1 cellular context compared by ENCODE assay signal in the genomic region with DNA sequence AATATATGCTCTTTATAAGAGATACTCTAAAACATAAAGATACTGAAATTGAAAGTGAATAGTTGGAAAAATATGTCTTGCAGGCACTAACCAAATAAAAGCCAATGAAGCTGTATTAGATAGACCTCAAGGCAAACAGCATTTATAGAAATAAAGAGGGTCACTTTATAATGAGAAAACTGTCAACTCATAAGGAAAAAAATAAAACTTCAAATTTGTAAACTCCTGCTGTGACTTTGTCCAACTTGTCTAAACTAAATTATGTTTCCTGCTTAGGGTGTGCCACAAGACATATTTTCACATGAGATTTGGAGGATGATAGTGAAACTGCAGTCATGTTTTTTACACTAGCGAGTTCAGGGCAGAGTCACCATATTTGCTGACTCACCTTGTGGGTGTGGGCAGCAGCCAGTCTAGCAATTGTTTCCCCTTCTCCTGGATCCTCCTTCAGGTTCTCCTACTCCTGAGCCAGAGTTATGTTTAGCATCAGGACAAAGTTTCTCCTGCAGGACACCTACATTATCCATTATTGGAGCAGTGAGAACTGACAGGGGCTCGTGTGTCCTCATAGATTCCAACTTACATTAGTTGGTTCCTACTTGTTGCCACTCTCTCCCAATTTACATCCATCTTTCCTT.
TF ChIP-seq lines count a peak whose summit lies in the region.

No MANE protein-coding gene starts in this region.

TF ChIP-seq in GM12878, 131 proteins besides CTCF, POLR2A, EP300 and RAD21 (continued from another document):
- TF ChIP-seq, protein P1, sequence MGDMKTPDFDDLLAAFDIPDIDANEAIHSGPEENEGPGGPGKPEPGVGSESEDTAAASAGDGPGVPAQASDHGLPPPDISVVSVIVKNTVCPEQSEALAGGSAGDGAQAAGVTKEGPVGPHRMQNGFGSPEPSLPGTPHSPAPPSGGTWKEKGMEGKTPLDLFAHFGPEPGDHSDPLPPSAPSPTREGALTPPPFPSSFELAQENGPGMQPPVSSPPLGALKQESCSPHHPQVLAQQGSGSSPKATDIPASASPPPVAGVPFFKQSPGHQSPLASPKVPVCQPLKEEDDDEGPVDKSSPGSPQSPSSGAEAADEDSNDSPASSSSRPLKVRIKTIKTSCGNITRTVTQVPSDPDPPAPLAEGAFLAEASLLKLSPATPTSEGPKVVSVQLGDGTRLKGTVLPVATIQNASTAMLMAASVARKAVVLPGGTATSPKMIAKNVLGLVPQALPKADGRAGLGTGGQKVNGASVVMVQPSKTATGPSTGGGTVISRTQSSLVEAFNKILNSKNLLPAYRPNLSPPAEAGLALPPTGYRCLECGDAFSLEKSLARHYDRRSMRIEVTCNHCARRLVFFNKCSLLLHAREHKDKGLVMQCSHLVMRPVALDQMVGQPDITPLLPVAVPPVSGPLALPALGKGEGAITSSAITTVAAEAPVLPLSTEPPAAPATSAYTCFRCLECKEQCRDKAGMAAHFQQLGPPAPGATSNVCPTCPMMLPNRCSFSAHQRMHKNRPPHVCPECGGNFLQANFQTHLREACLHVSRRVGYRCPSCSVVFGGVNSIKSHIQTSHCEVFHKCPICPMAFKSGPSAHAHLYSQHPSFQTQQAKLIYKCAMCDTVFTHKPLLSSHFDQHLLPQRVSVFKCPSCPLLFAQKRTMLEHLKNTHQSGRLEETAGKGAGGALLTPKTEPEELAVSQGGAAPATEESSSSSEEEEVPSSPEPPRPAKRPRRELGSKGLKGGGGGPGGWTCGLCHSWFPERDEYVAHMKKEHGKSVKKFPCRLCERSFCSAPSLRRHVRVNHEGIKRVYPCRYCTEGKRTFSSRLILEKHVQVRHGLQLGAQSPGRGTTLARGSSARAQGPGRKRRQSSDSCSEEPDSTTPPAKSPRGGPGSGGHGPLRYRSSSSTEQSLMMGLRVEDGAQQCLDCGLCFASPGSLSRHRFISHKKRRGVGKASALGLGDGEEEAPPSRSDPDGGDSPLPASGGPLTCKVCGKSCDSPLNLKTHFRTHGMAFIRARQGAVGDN (IDR thresholded peaks at IDR 0.05) = 0 out of 2 replicates have a peak, but pooled peaks have one; percentile 20
- TF ChIP-seq, protein P2, sequence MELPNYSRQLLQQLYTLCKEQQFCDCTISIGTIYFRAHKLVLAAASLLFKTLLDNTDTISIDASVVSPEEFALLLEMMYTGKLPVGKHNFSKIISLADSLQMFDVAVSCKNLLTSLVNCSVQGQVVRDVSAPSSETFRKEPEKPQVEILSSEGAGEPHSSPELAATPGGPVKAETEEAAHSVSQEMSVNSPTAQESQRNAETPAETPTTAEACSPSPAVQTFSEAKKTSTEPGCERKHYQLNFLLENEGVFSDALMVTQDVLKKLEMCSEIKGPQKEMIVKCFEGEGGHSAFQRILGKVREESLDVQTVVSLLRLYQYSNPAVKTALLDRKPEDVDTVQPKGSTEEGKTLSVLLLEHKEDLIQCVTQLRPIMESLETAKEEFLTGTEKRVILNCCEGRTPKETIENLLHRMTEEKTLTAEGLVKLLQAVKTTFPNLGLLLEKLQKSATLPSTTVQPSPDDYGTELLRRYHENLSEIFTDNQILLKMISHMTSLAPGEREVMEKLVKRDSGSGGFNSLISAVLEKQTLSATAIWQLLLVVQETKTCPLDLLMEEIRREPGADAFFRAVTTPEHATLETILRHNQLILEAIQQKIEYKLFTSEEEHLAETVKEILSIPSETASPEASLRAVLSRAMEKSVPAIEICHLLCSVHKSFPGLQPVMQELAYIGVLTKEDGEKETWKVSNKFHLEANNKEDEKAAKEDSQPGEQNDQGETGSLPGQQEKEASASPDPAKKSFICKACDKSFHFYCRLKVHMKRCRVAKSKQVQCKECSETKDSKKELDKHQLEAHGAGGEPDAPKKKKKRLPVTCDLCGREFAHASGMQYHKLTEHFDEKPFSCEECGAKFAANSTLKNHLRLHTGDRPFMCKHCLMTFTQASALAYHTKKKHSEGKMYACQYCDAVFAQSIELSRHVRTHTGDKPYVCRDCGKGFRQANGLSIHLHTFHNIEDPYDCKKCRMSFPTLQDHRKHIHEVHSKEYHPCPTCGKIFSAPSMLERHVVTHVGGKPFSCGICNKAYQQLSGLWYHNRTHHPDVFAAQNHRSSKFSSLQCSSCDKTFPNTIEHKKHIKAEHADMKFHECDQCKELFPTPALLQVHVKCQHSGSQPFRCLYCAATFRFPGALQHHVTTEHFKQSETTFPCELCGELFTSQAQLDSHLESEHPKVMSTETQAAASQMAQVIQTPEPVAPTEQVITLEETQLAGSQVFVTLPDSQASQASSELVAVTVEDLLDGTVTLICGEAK (IDR thresholded peaks at IDR 0.05; ENCODE audit: borderline replicate concordance) = no peak
- TF ChIP-seq TAF1 (IDR thresholded peaks at IDR 0.05; ENCODE audit: borderline replicate concordance, low read depth, low read length) (peak; percentile 16; the same call in 1 of the 2 replicates), MTA3 (IDR thresholded peaks at IDR 0.05; ENCODE audit: borderline replicate concordance, low read length) (no peak), YY1 (IDR thresholded peaks at IDR 0.05; ENCODE audit: low read depth, low read length) (0 out of 2 replicates have a peak, but pooled peaks have one; percentile 65), MEF2B (IDR thresholded peaks at IDR 0.05; ENCODE audit: partially characterized antibody, poor library complexity, severe bottlenecking) (no peak), EED (IDR thresholded peaks at IDR 0.05; ENCODE audit: low read depth) (0 out of 2 replicates have a peak, but pooled peaks have one; percentile 28), RCOR1 (conservative IDR thresholded peaks at IDR 0.05; ENCODE audit: low read depth, low read length) (no peak)
